Comparison of ENCODE assay signal across 1 cellular context in genomic region chr10:8074881-8075280, GRCh38.
TF ChIP-seq lines count a peak whose summit lies in the region.

No MANE protein-coding gene starts in this region.

TF ChIP-seq in H1, 55 proteins besides CTCF, POLR2A, EP300 and RAD21:
- TF ChIP-seq CBX8 (IDR thresholded peaks at IDR 0.05; ENCODE audit: borderline replicate concordance, low read depth, low read length), result no peak
- no peak for TF ChIP-seq ASH2L (IDR thresholded peaks at IDR 0.05; ENCODE audit: low read length)
- no peak for TF ChIP-seq RFX5 (IDR thresholded peaks at IDR 0.05; ENCODE audit: borderline replicate concordance, low read depth, low read length)
- no peak for TF ChIP-seq PHF8 (conservative IDR thresholded peaks at IDR 0.05; ENCODE audit: low read depth, low read length)
- no peak for TF ChIP-seq GABPA (IDR thresholded peaks at IDR 0.05; ENCODE audit: borderline replicate concordance, insufficient read depth, low read length)
- no peak for TF ChIP-seq MAFK (IDR thresholded peaks at IDR 0.05; ENCODE audit: low read depth, low read length)
- TF ChIP-seq FOSL1 (IDR thresholded peaks at IDR 0.05; ENCODE audit: insufficient read depth, low read depth, low read length), result no peak
- TF ChIP-seq SRF (IDR thresholded peaks at IDR 0.05; ENCODE audit: low read depth, low read length), result no peak
- TF ChIP-seq RBBP5 (IDR thresholded peaks at IDR 0.05; ENCODE audit: borderline replicate concordance, low read depth, low read length), result no peak
- no peak for TF ChIP-seq CTBP2 (IDR thresholded peaks at IDR 0.05; ENCODE audit: borderline replicate concordance, insufficient read depth, insufficient read length, low read length)
